ENCODE assay signal across 1 cellular context in genomic region chr3:120461416-120461815, GRCh38.
TF ChIP-seq lines count a peak whose summit lies in the region.

No MANE protein-coding gene starts in this region.

TF ChIP-seq in GM23338, 12 proteins besides CTCF, POLR2A, EP300 and RAD21 (continued from another document):
- TF ChIP-seq ZNF462 (CRISPR knock-in tag; IDR thresholded peaks at IDR 0.05) (no peak), ZNF114 (CRISPR knock-in tag; IDR thresholded peaks at IDR 0.05) (no peak)
TF ChIP-seq in GM23338: peak in this region for 0.
